8 cellular contexts compared by ENCODE assay signal in genomic region chr12:6689000-6689882, GRCh38. TPM values are rescaled to one million over a fixed set of nuclear protein-coding genes. Genes with fewer than 3 reads are reported as not detected.
DNase-seq lines count a peak whose midpoint lies in the region; ATAC-seq and TF ChIP-seq lines count a peak whose summit lies in the region.

Gene ZNF384 (minus strand): TSS chr12:6689375. CDS start chr12:6679520, 9,855 bp downstream.

- peaks cover 44% of the 10 kb centered on the region for H3K4me1 Mint-ChIP-seq in activated T-cell treated with anti-CD3 and anti-CD28 coated beads, Interleukin-2, amount 50 U/mL, for 4 hours (ENCODE audit: low read depth)

- peak within 1 kb of the TSS; percentile 83 to 86 for H3K4me3 ChIP-seq in Panc1 (ENCODE audit: low read depth in 2 of 2, low read length in 2 of 2)
- H3K4me3 ChIP-seq in mucosa of rectum (ENCODE audit: low read length in 2 of 2), result peak within 1 kb of the TSS; percentile 95 to 98

- H3K36me3 Mint-ChIP-seq in activated T-cell treated with anti-CD3 and anti-CD28 coated beads, Interleukin-2, amount 50 U/mL, for 4 hours (ENCODE audit: insufficient read depth), result peaks cover 15% of the 10 kb centered on the region

- H3K4me1 ChIP-seq in Panc1 (ENCODE audit: control insufficient read depth, insufficient read depth, low read length) (peaks cover 14% of the 10 kb centered on the region), mucosa of rectum (ENCODE audit: control insufficient read depth in 2 of 2, insufficient read depth in 2 of 2, low read length in 2 of 2) (peaks cover 26 to 27% of the 10 kb centered on the region in 2 donors)

- peak; percentile 100 for DNase-seq in DMS53 (lab: John Stamatoyannopoulos, UW)
- peak; percentile 91 for DNase-seq in KG1 (lab: John Stamatoyannopoulos, UW)
- DNase-seq in Panc1 (ENCODE audit: low read depth, low spot score), result peak; percentile 86
- DNase-seq in activated T-cell treated with anti-CD3 and anti-CD28 coated beads, Interleukin-2, amount 50 U/mL, for 4 hours, result peak; percentile 92
- DNase-seq in erythroblast (lab: John Stamatoyannopoulos, UW), result peak; percentile 98 to 99
- DNase-seq in stimulated activated CD8-positive, alpha-beta memory T cell treated with anti-CD3 and anti-CD28 coated beads, Interleukin-4, amount 100 ng/mL, for 48 hours, result peak; percentile 94

- H3K9me3 ChIP-seq in Panc1 (ENCODE audit: control insufficient read depth, insufficient read depth, low read depth, low read length) (no peaks in the 10 kb centered on the region), mucosa of rectum (ENCODE audit: control insufficient read depth in 2 of 2, low read length in 2 of 2) (no peaks in the 10 kb centered on the region)

- intact Hi-C loops in Panc1 (cut with micrococcal nuclease; ENCODE audit: unreplicated experiment), result loop anchor here (2.0 kb wide), 1 partner anchor 82 kb away; the partner anchor contains the start of gene CHD4

- TF ChIP-seq POLR2A in erythroblast (IDR thresholded peaks at IDR 0.05; ENCODE audit: low read length), result peak; percentile 92

- H3K9ac ChIP-seq in mucosa of rectum (ENCODE audit: low read depth in 1 of 2, low read length in 2 of 2), result peak within 1 kb of the TSS; percentile 91 to 94

- ATAC-seq in GM21723 (IDR thresholded peaks at IDR 0.05; ENCODE audit: unreplicated experiment) (peak; percentile 86), Panc1 (peak; percentile 94)
- peak; percentile 85 for ATAC-seq in activated T-cell treated with anti-CD3 and anti-CD28 coated beads, Interleukin-2, amount 50 U/mL, for 4 hours

- BruUV-seq in Panc1 (replicated peaks; lab: Mats Ljungman, UMichigan), result no TSS peak

- H3K27me3 Mint-ChIP-seq in activated T-cell treated with anti-CD3 and anti-CD28 coated beads, Interleukin-2, amount 50 U/mL, for 4 hours (ENCODE audit: low read depth), result no peaks in the 10 kb centered on the region

- H3K27me3 ChIP-seq in Panc1 (ENCODE audit: control insufficient read depth, insufficient read depth, low read length) (no peaks in the 10 kb centered on the region), mucosa of rectum (ENCODE audit: control insufficient read depth in 2 of 2, insufficient read depth in 2 of 2, low read length in 2 of 2) (peaks cover 0 to 3% of the 10 kb centered on the region in 2 donors)

- H3K36me3 ChIP-seq in Panc1 (ENCODE audit: control insufficient read depth, insufficient read depth, low read length) (peaks cover 4% of the 10 kb centered on the region; the same call in 1 of the 2 replicates), mucosa of rectum (ENCODE audit: control insufficient read depth in 2 of 2, insufficient read depth in 2 of 2, low read length in 2 of 2) (peaks cover 0 to 14% of the 10 kb centered on the region in 2 donors)

- peak within 1 kb of the TSS; percentile 96 for H3K4me3 Mint-ChIP-seq in activated T-cell treated with anti-CD3 and anti-CD28 coated beads, Interleukin-2, amount 50 U/mL, for 4 hours

- TF ChIP-seq CTCF in Panc1 (IDR thresholded peaks at IDR 0.05), result no peak

- POLR2A ChIA-PET in Panc1 (lab: Charles Lee), result interaction anchor here (0.6 to 0.7 kb wide), 14 partner anchors 17 to 1355 kb away, joined by 3 to 15 read pairs (median 8); partner anchors contain the start of gene TPI1

- H3K9me3 Mint-ChIP-seq in activated T-cell treated with anti-CD3 and anti-CD28 coated beads, Interleukin-2, amount 50 U/mL, for 4 hours, result no peaks in the 10 kb centered on the region

- CTCF ChIA-PET in Panc1 (lab: Charles Lee), result interaction anchor here (0.6 to 0.7 kb wide), 4 partner anchors 68 to 135 kb away, joined by 3 to 8 read pairs (median 5); partner anchors contain the start of gene PTMS

- H3K27ac ChIP-seq in Panc1 (ENCODE audit: low read length) (peak within 1 kb of the TSS; percentile 97), mucosa of rectum (ENCODE audit: low read depth in 2 of 2, low read length in 2 of 2) (peak within 1 kb of the TSS; percentile 92 to 97)

- in situ Hi-C loops in Panc1 (cut with HindIII; ENCODE audit: low pct_unique_long_range_greater_than_20kb, low sequenced_read_pairs), result no loop called here

RNA-seq across cellular contexts. Expression of gene ZNF384, which starts in this region (rescaled TPM):
- 54.3 TPM for total RNA-seq in Panc1 (2021; ENCODE audit: unreplicated experiment)
- 60.1 TPM for polyA plus RNA-seq in Panc1 (2012; ENCODE audit: insufficient read length)
- 10 to 100 TPM; 59.7 to 70.2 (median 63.3) TPM for total RNA-seq in activated T-cell treated with anti-CD3 and anti-CD28 coated beads, Interleukin-2, amount 50 U/mL, for 4 hours

Comparison
In these comparisons a context has a peak if more than half of its experiments do, and no peak if none do; other contexts are left out.
1. Peak in every context shown above with its lines: DNase-seq, ATAC-seq, H3K4me3 ChIP-seq and H3K27ac ChIP-seq.